8 cellular contexts compared by ENCODE assay signal in the genomic region with DNA sequence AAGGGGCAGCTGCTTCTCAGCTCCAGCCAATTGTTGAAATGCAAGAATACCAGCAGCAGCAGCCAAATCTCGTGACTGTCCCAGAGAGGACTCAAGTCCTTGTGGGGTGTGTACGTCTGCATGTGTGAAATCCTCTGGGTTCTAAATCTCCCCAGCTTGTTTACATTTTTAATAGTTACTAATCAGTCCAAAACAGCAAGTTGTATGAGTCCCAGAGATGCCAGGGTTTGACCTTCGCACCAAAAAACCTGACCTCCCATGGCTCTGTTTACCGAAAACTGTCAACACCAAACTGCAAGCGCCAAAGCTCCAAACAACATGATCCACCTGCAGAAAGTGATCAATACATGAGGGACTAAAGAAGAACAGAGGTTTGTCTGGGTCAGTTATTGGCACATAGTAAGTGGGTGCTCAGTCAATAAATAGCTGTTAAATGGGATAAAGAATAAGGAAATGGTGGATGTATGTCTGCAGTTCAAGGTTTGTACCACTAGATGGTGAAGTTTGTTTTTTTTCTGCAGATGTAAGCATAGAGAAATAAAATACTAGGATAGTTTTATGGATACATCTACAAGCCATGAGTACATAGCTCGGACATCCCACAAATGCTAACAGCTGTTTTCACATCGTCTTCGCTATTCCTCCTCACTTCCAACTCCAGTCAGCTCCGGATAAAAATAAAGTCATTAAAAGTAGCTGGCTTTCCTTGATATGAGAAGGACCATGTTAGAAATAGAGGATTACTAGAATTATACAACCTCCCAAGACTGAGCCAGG.
DNase-seq lines count a peak whose midpoint lies in the region; ATAC-seq lines count a peak whose summit lies in the region.

No MANE protein-coding gene starts in this region.

- ATAC-seq in HG03066 (IDR thresholded peaks at IDR 0.05; ENCODE audit: low read depth, unreplicated experiment): peak; percentile 62

- peak; percentile 80 for DNase-seq in NCI-H2029 treated with DMSO at 0.1 percent for 48 hours (lab: John Stamatoyannopoulos, UW)
- DNase-seq in NCI-H2029 (lab: John Stamatoyannopoulos, UW): no peak
- peak; percentile 42 for DNase-seq in NOMO-1 treated with dmso at 0.1 percent for 144 hours (lab: John Stamatoyannopoulos, UW; ENCODE audit: unreplicated experiment)
- DNase-seq in dermis blood vessel endothelial cell: peak; percentile 86
- peak; percentile 81 to 86 for DNase-seq in lung microvascular endothelial cell (ENCODE audit: low read depth in 2 of 2)
- no peak for DNase-seq in HK-2 (ENCODE audit: unreplicated experiment)
- DNase-seq in NK-92 (lab: John Stamatoyannopoulos, UW; ENCODE audit: unreplicated experiment): no peak

Comparison
In these comparisons a context has a peak if more than half of its experiments do, and no peak if none do; other contexts are left out.
1. DNase-seq: peak in NCI-H2029 treated with DMSO at 0.1 percent for 48 hours (single experiment), NOMO-1 treated with dmso at 0.1 percent for 144 hours (single experiment), dermis blood vessel endothelial cell (single experiment) and lung microvascular endothelial cell (2 of 2); none in NCI-H2029 (single experiment), HK-2 (single experiment) and NK-92 (single experiment).